23 cellular contexts compared by ENCODE assay signal in genomic region chr2:63851912-63852311, GRCh38. TPM values are rescaled to one million over a fixed set of nuclear protein-coding genes. Genes with fewer than 3 reads are reported as not detected.
DNase-seq lines count a peak whose midpoint lies in the region; ATAC-seq and TF ChIP-seq lines count a peak whose summit lies in the region.
"Had no signal": no experiment of that assay in that cellular context is flagged by ENCODE, and none has a peak within 500 bp of the region (broad histone marks: within the 10 kb centered on the region; RNA-seq: fewer than 3 reads in every experiment).

No MANE protein-coding gene starts in this region.

- H3K4me1 Mint-ChIP-seq in MCF 10A (ENCODE audit: insufficient read depth, unreplicated experiment): peaks cover 44% of the 10 kb centered on the region
- peaks cover 75% of the 10 kb centered on the region for H3K4me1 Mint-ChIP-seq in activated T-helper 2 cell treated with anti-CD3 and anti-CD28 coated beads, Interferon-gamma antibody, Interleukin-2, Interleukin-4, amounts not matched to agents 10 μg/mL and 5 μg/mL and 100 μg/mL, durations not matched to agents 14 hours and 24 hours and 36 hours (ENCODE audit: low read depth)

- H2BK120ac ChIP-seq in trophoblast cell (ENCODE audit: insufficient read depth, low read length, poor library complexity): no peak overlapping the region

- peaks cover 0 to 9% of the 10 kb centered on the region in 2 donors for H3K4me1 ChIP-seq in breast epithelium
- peaks cover 90% of the 10 kb centered on the region for H3K4me1 ChIP-seq in HUES48 (ENCODE audit: control insufficient read depth, insufficient read depth, low read length)
- H3K4me1 ChIP-seq in adrenal gland (replicated peaks in 1 of 2): peaks cover 14 to 67% of the 10 kb centered on the region in 2 donors
- H3K4me1 ChIP-seq in trophoblast cell (ENCODE audit: control insufficient read depth in 1 of 2, insufficient read depth in 2 of 2, low read length in 2 of 2): peaks cover 2 to 11% of the 10 kb centered on the region in 2 experiments
- H3K4me1 ChIP-seq: colonic mucosa had no signal

- H3K4ac ChIP-seq in trophoblast cell (ENCODE audit: low read depth, low read length): peak overlapping the region; percentile 85

- no peak for TF ChIP-seq POLR2A in breast epithelium (IDR thresholded peaks at IDR 0.05)
- no peak for TF ChIP-seq POLR2A in adrenal gland (IDR thresholded peaks at IDR 0.05)

- no peaks in the 10 kb centered on the region for H3K79me1 ChIP-seq in trophoblast cell (ENCODE audit: low read length)

- H3K36me3 ChIP-seq in breast epithelium: no peaks in the 10 kb centered on the region
- peaks cover 54% of the 10 kb centered on the region for H3K36me3 ChIP-seq in HUES48 (ENCODE audit: control insufficient read depth, insufficient read depth, low read length)
- H3K36me3 ChIP-seq in adrenal gland (replicated peaks in 1 of 2): no peaks in the 10 kb centered on the region
- peaks cover 5 to 8% of the 10 kb centered on the region in 2 experiments for H3K36me3 ChIP-seq in trophoblast cell (ENCODE audit: control insufficient read depth in 1 of 2, insufficient read depth in 2 of 2, low read length in 2 of 2)

- H3K14ac ChIP-seq in trophoblast cell (ENCODE audit: low read length): no peak overlapping the region

- H3K79me2 ChIP-seq in trophoblast cell (ENCODE audit: control insufficient read depth, insufficient read depth, low read length, poor library complexity): peaks cover 17% of the 10 kb centered on the region

- 25 to 67% (median 46%) methylated on average over 1 of the region's 1 CpG for WGBS in adrenal gland, 4 donors
- WGBS in trophoblast cell (ENCODE audit: extremely low coverage, insufficient coverage, insufficient read length): no CpG with 5 or more reads among the region's 1 CpG

- no peak overlapping the region for H3K27ac Mint-ChIP-seq in MCF 10A (ENCODE audit: low read depth, unreplicated experiment)
- no peak overlapping the region for H3K27ac Mint-ChIP-seq in activated T-helper 2 cell treated with anti-CD3 and anti-CD28 coated beads, Interferon-gamma antibody, Interleukin-2, Interleukin-4, amounts not matched to agents 10 μg/mL and 5 μg/mL and 100 μg/mL, durations not matched to agents 14 hours and 24 hours and 36 hours

- BruUV-seq in MCF 10A (replicated peaks; lab: Mats Ljungman, UMichigan): no TSS peak

- CTCF ChIA-PET in MCF 10A (lab: Yijun Ruan, JAX): interaction anchor here (2.2 to 2.5 kb wide), 2 partner anchors 9 to 153 kb away, joined by 13 read pairs; no protein-coding TSS in a partner anchor

- TF ChIP-seq CTCF in MCF 10A (IDR thresholded peaks at IDR 0.05; ENCODE audit: unreplicated experiment): no peak
- TF ChIP-seq CTCF in breast epithelium (IDR thresholded peaks at IDR 0.05): no peak
- TF ChIP-seq CTCF in adrenal gland (IDR thresholded peaks at IDR 0.05): no peak
- no peak for TF ChIP-seq CTCF in omental fat pad (IDR thresholded peaks at IDR 0.05)

- intact Hi-C loops in MCF 10A (cut with micrococcal nuclease): no loop called here
- intact Hi-C loops in breast epithelium (cut with DNase I; ENCODE audit: low total_unique reads): no loop called here
- intact Hi-C loops in adrenal gland (cut with DNase I): loop anchor here in 1 of 2 donors (10.0 kb wide), 1 partner anchor 157 kb away; no protein-coding TSS in a partner anchor
- intact Hi-C loops in activated T-helper 2 cell treated with anti-CD3 and anti-CD28 coated beads, Interferon-gamma antibody, Interleukin-2, Interleukin-4, amounts not matched to agents 10 μg/mL and 5 μg/mL and 100 μg/mL, durations not matched to agents 14 hours and 24 hours and 36 hours (cut with micrococcal nuclease): loop anchor here (10.0 kb wide), 2 partner anchors 673 to 1373 kb away; partner anchors contain the start of genes ACTR2 and AFTPH

- no peaks in the 10 kb centered on the region for H3K9me3 Mint-ChIP-seq in MCF 10A (ENCODE audit: unreplicated experiment)
- peaks cover 6% of the 10 kb centered on the region for H3K9me3 Mint-ChIP-seq in activated T-helper 2 cell treated with anti-CD3 and anti-CD28 coated beads, Interferon-gamma antibody, Interleukin-2, Interleukin-4, amounts not matched to agents 10 μg/mL and 5 μg/mL and 100 μg/mL, durations not matched to agents 14 hours and 24 hours and 36 hours

- no peak overlapping the region for H2BK5ac ChIP-seq in trophoblast cell (ENCODE audit: low read depth, low read length, poor library complexity)

- H4K12ac ChIP-seq in trophoblast cell (ENCODE audit: low read depth, low read length): no peak overlapping the region

- H2AK5ac ChIP-seq in trophoblast cell (ENCODE audit: low read length): no peak overlapping the region

- H3K4me3 Mint-ChIP-seq in MCF 10A (ENCODE audit: unreplicated experiment): no peak overlapping the region
- H3K4me3 Mint-ChIP-seq in activated T-helper 2 cell treated with anti-CD3 and anti-CD28 coated beads, Interferon-gamma antibody, Interleukin-2, Interleukin-4, amounts not matched to agents 10 μg/mL and 5 μg/mL and 100 μg/mL, durations not matched to agents 14 hours and 24 hours and 36 hours (ENCODE audit: low read depth): no peak overlapping the region
- H3K4me3 Mint-ChIP-seq: activated CD4-positive, alpha-beta memory T cell treated with anti-CD3 and anti-CD28 coated beads for 36 hours had no signal

- no peaks in the 10 kb centered on the region for H3K27me3 ChIP-seq in breast epithelium
- no peaks in the 10 kb centered on the region for H3K27me3 ChIP-seq in HUES48 (ENCODE audit: control insufficient read depth, insufficient read depth, low read length)
- no peaks in the 10 kb centered on the region for H3K27me3 ChIP-seq in adrenal gland
- H3K27me3 ChIP-seq in trophoblast cell (ENCODE audit: insufficient read depth, low read length): no peaks in the 10 kb centered on the region
- H3K27me3 ChIP-seq: colonic mucosa, Peyer's patch, SJSA1, transverse colon had no signal

- H3K36me3 Mint-ChIP-seq in MCF 10A (ENCODE audit: insufficient read depth, unreplicated experiment): peaks cover 30% of the 10 kb centered on the region
- peaks cover 50% of the 10 kb centered on the region for H3K36me3 Mint-ChIP-seq in activated T-helper 2 cell treated with anti-CD3 and anti-CD28 coated beads, Interferon-gamma antibody, Interleukin-2, Interleukin-4, amounts not matched to agents 10 μg/mL and 5 μg/mL and 100 μg/mL, durations not matched to agents 14 hours and 24 hours and 36 hours (ENCODE audit: low read depth)

- no peak overlapping the region for H3K4me2 ChIP-seq in trophoblast cell (ENCODE audit: low read length)
- H3K4me2 ChIP-seq: smooth muscle cell had no signal

- no peak overlapping the region for H3K27ac ChIP-seq in breast epithelium
- H3K27ac ChIP-seq in HUES48 (ENCODE audit: low read depth, low read length): peak overlapping the region; percentile 97
- H3K27ac ChIP-seq in adrenal gland: no peak overlapping the region
- no peak overlapping the region for H3K27ac ChIP-seq in trophoblast cell (ENCODE audit: low read depth, low read length)
- H3K27ac ChIP-seq: left ventricle myocardium inferior, Peyer's patch, SJSA1 had no signal

- no peak overlapping the region for H3K9ac ChIP-seq in HUES48 (ENCODE audit: low read depth, low read length)
- H3K9ac ChIP-seq in trophoblast cell (ENCODE audit: low read length): no peak overlapping the region

- POLR2A ChIA-PET in MCF 10A (lab: Yijun Ruan, JAX): interaction anchor here (1.0 to 9.6 kb wide), 7 partner anchors 8 to 264 kb away, joined by 3 to 140 read pairs (median 6); partner anchors contain the start of genes UGP2 and WDPCP

- no peak overlapping the region for H2BK12ac ChIP-seq in trophoblast cell (ENCODE audit: low read length)

- H3K4me3 ChIP-seq in breast epithelium: no peak overlapping the region
- peak overlapping the region; percentile 50; the same call in 1 of the 2 replicates for H3K4me3 ChIP-seq in HUES48 (ENCODE audit: low read depth, low read length)
- no peak overlapping the region for H3K4me3 ChIP-seq in adrenal gland
- H3K4me3 ChIP-seq in trophoblast cell (ENCODE audit: low read depth, low read length): no peak overlapping the region
- H3K4me3 ChIP-seq: colonic mucosa, left ventricle myocardium inferior, Peyer's patch, SJSA1, smooth muscle cell, transverse colon had no signal

- H3K9me3 ChIP-seq in breast epithelium (no peaks in the 10 kb centered on the region), HUES48 (ENCODE audit: control insufficient read depth, insufficient read depth, low read length) (no peaks in the 10 kb centered on the region), adrenal gland (replicated peaks in 1 of 3) (no peaks in the 10 kb centered on the region), trophoblast cell (ENCODE audit: insufficient read depth, low read depth, low read length) (no peaks in the 10 kb centered on the region)
- H3K9me3 ChIP-seq: colonic mucosa, left ventricle myocardium inferior, Peyer's patch, SJSA1, transverse colon had no signal

- H2AFZ ChIP-seq in trophoblast cell (ENCODE audit: insufficient read depth, low read length, poor library complexity): no peak overlapping the region

- no peaks in the 10 kb centered on the region for H3K27me3 Mint-ChIP-seq in MCF 10A (ENCODE audit: insufficient read depth, unreplicated experiment)
- H3K27me3 Mint-ChIP-seq in activated T-helper 2 cell treated with anti-CD3 and anti-CD28 coated beads, Interferon-gamma antibody, Interleukin-2, Interleukin-4, amounts not matched to agents 10 μg/mL and 5 μg/mL and 100 μg/mL, durations not matched to agents 14 hours and 24 hours and 36 hours (ENCODE audit: low read depth): no peaks in the 10 kb centered on the region
- H3K27me3 Mint-ChIP-seq: activated CD4-positive, alpha-beta memory T cell treated with anti-CD3 and anti-CD28 coated beads for 36 hours had no signal

- no peak overlapping the region for H3K18ac ChIP-seq in trophoblast cell (ENCODE audit: low read length)

- ATAC-seq in omental fat pad (ENCODE audit: low FRiP score) (no peak), GM18498 (IDR thresholded peaks at IDR 0.05; ENCODE audit: unreplicated experiment) (no peak)
- ATAC-seq: HCT116; stimulated activated naive CD8-positive, alpha-beta T cell treated with anti-CD3 and anti-CD28 coated beads, Interleukin-15, Interleukin-2, amounts not matched to agents 100 U/mL and 50 U/mL, for 24 hours had no signal

- no peak overlapping the region for H4K8ac ChIP-seq in trophoblast cell (ENCODE audit: low read depth, low read length)

- DNase-seq in MCF 10A (ENCODE audit: unreplicated experiment) (peak; percentile 34), breast epithelium (ENCODE audit: low spot score in 2 of 2) (no peak), adrenal gland (peak in 4 of 7 donors; percentile 21 to 57 (median 43)), trophoblast cell (no peak), omental fat pad (ENCODE audit: low spot score) (no peak)
- DNase-seq in activated T-helper 2 cell treated with anti-CD3 and anti-CD28 coated beads, Interferon-gamma antibody, Interleukin-2, Interleukin-4, amounts not matched to agents 10 μg/mL and 5 μg/mL and 100 μg/mL, durations not matched to agents 14 hours and 24 hours and 36 hours (ENCODE audit: low spot score): no peak
- DNase-seq: activated CD4-positive, alpha-beta memory T cell treated with anti-CD3 and anti-CD28 coated beads for 36 hours; activated naive CD4-positive, alpha-beta T cell treated with anti-CD3 and anti-CD28 coated beads, Interleukin-2, amount 50 U/mL, for 16 hours; colonic mucosa; glutamatergic neuron; left ventricle myocardium inferior; midbrain; NCI-H1417; NCI-H774; Peyer's patch; stimulated activated CD4-positive, alpha-beta T cell treated with anti-CD3 and anti-CD28 coated beads, Interleukin-2, amount 100 ng/mL, for 48 hours; stimulated activated naive CD8-positive, alpha-beta T cell treated with anti-CD3 and anti-CD28 coated beads, Interleukin-15, Interleukin-2, amounts not matched to agents 100 U/mL and 50 U/mL, for 24 hours; transverse colon had no signal

- no peak overlapping the region for H4K91ac ChIP-seq in trophoblast cell (ENCODE audit: low read depth, low read length)

- no peak overlapping the region for H3K23ac ChIP-seq in trophoblast cell (ENCODE audit: low read length)

RNA-seq across cellular contexts. Expression of gene UGP2, which starts 10.2 kb away (rescaled TPM):
- total RNA-seq in MCF 10A (2022) (77.3 and 78.4 TPM in 2 replicates), breast epithelium (100 to 1,000 TPM; 147 to 337 (median 204) TPM), adrenal gland (100 to 1,000 TPM in 4 of 8 donors, 10 to 100 TPM in 4; 83.8 to 174 (median 106) TPM), omental fat pad (100 to 1,000 TPM; 107 to 361 (median 319) TPM)
- polyA plus RNA-seq in adrenal gland: 100 to 1,000 TPM in 1 of 3 donors, 10 to 100 TPM in 2; 62.4 to 195 (median 73.5) TPM
- polyA plus RNA-seq in trophoblast cell (2013): 187 and 206 TPM in 2 replicates
- 90.8 and 91.2 TPM in 2 replicates for total RNA-seq in activated T-helper 2 cell treated with anti-CD3 and anti-CD28 coated beads, Interferon-gamma antibody, Interleukin-2, Interleukin-4, amounts not matched to agents 10 μg/mL and 5 μg/mL and 100 μg/mL, durations not matched to agents 14 hours and 24 hours and 36 hours

Comparison
In these comparisons a context has a peak if more than half of its experiments do, and no peak if none do; other contexts are left out.
1. DNase-seq: peak in MCF 10A (single experiment) and adrenal gland (4 of 7); none in breast epithelium (0 of 2), trophoblast cell (0 of 2), omental fat pad (single experiment) and activated T-helper 2 cell treated with anti-CD3 and anti-CD28 coated beads, Interferon-gamma antibody, Interleukin-2, Interleukin-4, amounts not matched to agents 10 μg/mL and 5 μg/mL and 100 μg/mL, durations not matched to agents 14 hours and 24 hours and 36 hours (single experiment).